13 cellular contexts compared by ENCODE assay signal in the genomic region with DNA sequence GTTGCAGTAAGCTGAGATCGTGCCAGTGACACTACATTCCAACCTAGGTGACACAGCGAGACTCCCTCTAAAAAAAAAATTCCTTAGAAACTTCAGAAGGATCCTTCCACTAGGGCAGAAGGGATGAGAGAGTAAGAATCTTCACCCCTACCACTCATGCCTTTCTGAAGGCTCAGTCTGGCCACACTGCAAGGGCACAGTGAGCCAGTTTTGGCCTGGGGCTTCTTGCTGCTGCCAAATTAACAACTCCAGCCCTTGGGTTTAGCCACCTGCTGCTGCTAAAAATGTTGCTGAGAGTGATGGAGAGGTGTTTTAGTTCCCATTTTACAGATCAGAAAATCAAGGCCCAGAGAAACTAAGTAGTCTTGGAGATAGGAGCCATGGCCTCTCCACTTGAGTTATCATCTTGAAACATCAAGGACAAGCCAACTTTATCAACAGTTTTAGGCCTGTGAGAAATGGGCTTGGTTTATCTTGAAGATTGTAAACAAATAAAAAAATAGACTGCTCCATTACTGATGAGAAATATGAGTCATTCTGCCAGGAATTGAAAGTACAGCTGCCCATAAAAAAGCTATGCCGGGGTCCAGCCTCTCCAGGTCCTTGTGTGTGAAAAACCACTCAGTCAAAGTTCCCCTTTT. TPM values are rescaled to one million over a fixed set of nuclear protein-coding genes. Genes with fewer than 3 reads are reported as not detected.
DNase-seq lines count a peak whose midpoint lies in the region; ATAC-seq, FAIRE-seq and TF ChIP-seq lines count a peak whose summit lies in the region.
"Had no signal": no experiment of that assay in that cellular context is flagged by ENCODE, and none has a peak within 500 bp of the region (broad histone marks: within the 10 kb centered on the region; RNA-seq: fewer than 3 reads in every experiment).

No MANE protein-coding gene starts in this region.

- ATAC-seq in stimulated activated effector memory CD8-positive, alpha-beta T cell treated with anti-CD3 and anti-CD28 coated beads, Interleukin-12 subunit alpha, Interleukin-12 subunit beta, amount 100 ng/mL, for 72 hours, result no peak
- ATAC-seq in GM21360 (IDR thresholded peaks at IDR 0.05; ENCODE audit: unreplicated experiment), result no peak
- no peak for ATAC-seq in GM21576 (IDR thresholded peaks at IDR 0.05; ENCODE audit: unreplicated experiment)

- H3K4me2 ChIP-seq in PC-9, result peak overlapping the region; percentile 14; the same call in 1 of the 2 replicates
- H3K4me2 ChIP-seq in endothelial cell of umbilical vein (ENCODE audit: insufficient read depth, low read length), result no peak overlapping the region

- peak overlapping the region; percentile 48; the same call in 1 of the 2 replicates for H3K27ac ChIP-seq in PC-9
- H3K27ac ChIP-seq in endothelial cell of umbilical vein (ENCODE audit: insufficient read depth, low read depth, low read length), result no peak overlapping the region

- peak overlapping the region; percentile 96 for H3K27ac Mint-ChIP-seq in activated naive CD4-positive, alpha-beta T cell treated with anti-CD3 and anti-CD28 coated beads, Interleukin-2, amount 50 U/mL, for 24 hours
- H3K27ac Mint-ChIP-seq in stimulated activated effector memory CD8-positive, alpha-beta T cell treated with anti-CD3 and anti-CD28 coated beads, Interleukin-12 subunit alpha, Interleukin-12 subunit beta, amount 100 ng/mL, for 72 hours, result peak overlapping the region; percentile 85
- H3K27ac Mint-ChIP-seq: type B pancreatic cell had no signal

- H3K4me1 Mint-ChIP-seq in activated naive CD4-positive, alpha-beta T cell treated with anti-CD3 and anti-CD28 coated beads, Interleukin-2, amount 50 U/mL, for 24 hours, result peaks cover 64% of the 10 kb centered on the region
- peaks cover 28% of the 10 kb centered on the region for H3K4me1 Mint-ChIP-seq in stimulated activated effector memory CD8-positive, alpha-beta T cell treated with anti-CD3 and anti-CD28 coated beads, Interleukin-12 subunit alpha, Interleukin-12 subunit beta, amount 100 ng/mL, for 72 hours

- H3K36me3 Mint-ChIP-seq in activated naive CD4-positive, alpha-beta T cell treated with anti-CD3 and anti-CD28 coated beads, Interleukin-2, amount 50 U/mL, for 24 hours, result no peaks in the 10 kb centered on the region
- peaks cover 11% of the 10 kb centered on the region for H3K36me3 Mint-ChIP-seq in stimulated activated effector memory CD8-positive, alpha-beta T cell treated with anti-CD3 and anti-CD28 coated beads, Interleukin-12 subunit alpha, Interleukin-12 subunit beta, amount 100 ng/mL, for 72 hours
- H3K36me3 Mint-ChIP-seq: type B pancreatic cell had no signal

- no peaks in the 10 kb centered on the region for H3K9me3 Mint-ChIP-seq in activated naive CD4-positive, alpha-beta T cell treated with anti-CD3 and anti-CD28 coated beads, Interleukin-2, amount 50 U/mL, for 24 hours
- no peaks in the 10 kb centered on the region for H3K9me3 Mint-ChIP-seq in stimulated activated effector memory CD8-positive, alpha-beta T cell treated with anti-CD3 and anti-CD28 coated beads, Interleukin-12 subunit alpha, Interleukin-12 subunit beta, amount 100 ng/mL, for 72 hours
- H3K9me3 Mint-ChIP-seq: type B pancreatic cell had no signal

- no peak for DNase-seq in activated naive CD4-positive, alpha-beta T cell treated with Interleukin-2 at 50 U/mL for 16 hours
- DNase-seq in PC-9 (peak; percentile 32 to 78), endothelial cell of umbilical vein (ENCODE audit: low read depth, low spot score) (peak; percentile 61), head of caudate nucleus (no peak)
- no peak for DNase-seq in stimulated activated effector memory CD8-positive, alpha-beta T cell treated with anti-CD3 and anti-CD28 coated beads, Interleukin-12 subunit alpha, Interleukin-12 subunit beta, amount 100 ng/mL, for 72 hours (ENCODE audit: low spot score in 2 of 2)
- DNase-seq: activated CD4-positive, CD25-positive, alpha-beta regulatory T cell; effector CD8-positive, alpha-beta T cell; mammary epithelial cell had no signal

- CTCF ChIA-PET in PC-9 (lab: Charles Lee) (interaction anchor here (0.7 kb wide), 1 partner anchor 10 kb away, joined by 3 read pairs; no protein-coding TSS in a partner anchor), endothelial cell of umbilical vein (lab: Charles Lee) (interaction anchor here (2.3 to 4.3 kb wide), 2 partner anchors 8 to 45 kb away, joined by 6 to 35 read pairs; a partner anchor contains a TSS)

- H2AFZ ChIP-seq in PC-9 (no peak overlapping the region), endothelial cell of umbilical vein (ENCODE audit: low read depth, low read length) (peak overlapping the region; percentile 36)

- dilution Hi-C loops in endothelial cell of umbilical vein (cut with MboI; ENCODE audit: extremely low pct_ligation_motif_present, low sequenced_read_pairs), result no loop called here

- no peak for TF ChIP-seq CTCF in PC-9 (conservative IDR thresholded peaks at IDR 0.05)
- TF ChIP-seq CTCF in endothelial cell of umbilical vein (IDR thresholded peaks at IDR 0.05; ENCODE audit: extremely low read depth in 1 of 2, insufficient read depth in 1 of 2, low read depth in 1 of 2, low read length in 2 of 2), result no peak

- intact Hi-C loops in PC-9 (cut with micrococcal nuclease; ENCODE audit: unreplicated experiment), result no loop called here
- intact Hi-C loops in endothelial cell of umbilical vein (cut with micrococcal nuclease), result no loop called here
- intact Hi-C loops in head of caudate nucleus (cut with DNase I), result no loop called here

- POLR2A ChIA-PET in PC-9 (lab: Charles Lee; ENCODE audit: unreplicated experiment) (interaction anchor here (0.6 kb wide), 1 partner anchor 51 kb away, joined by 3 read pairs; no protein-coding TSS in a partner anchor), endothelial cell of umbilical vein (lab: Charles Lee) (no interaction called here)

- H3F3A ChIP-seq in PC-9 (ENCODE audit: insufficient read depth, low read depth), result peaks cover 5% of the 10 kb centered on the region

- H3K9ac ChIP-seq in endothelial cell of umbilical vein (replicated peaks; ENCODE audit: extremely low read depth, insufficient read depth, low read length), result no peak overlapping the region

- H3K9me2 ChIP-seq in PC-9 (ENCODE audit: insufficient read depth), result no peaks in the 10 kb centered on the region

- no peaks in the 10 kb centered on the region for H3K9me1 ChIP-seq in endothelial cell of umbilical vein (replicated peaks; ENCODE audit: control insufficient read depth, extremely low read depth, insufficient read depth, low read length)

- H3K79me2 ChIP-seq in PC-9 (ENCODE audit: low read depth) (no peaks in the 10 kb centered on the region), endothelial cell of umbilical vein (ENCODE audit: control insufficient read depth, insufficient read depth, low read length) (no peaks in the 10 kb centered on the region)

- no peaks in the 10 kb centered on the region for H3K9me3 ChIP-seq in PC-9 (ENCODE audit: insufficient read depth, low read depth)
- H3K9me3 ChIP-seq in endothelial cell of umbilical vein (replicated peaks; ENCODE audit: control insufficient read depth, insufficient read depth, low read length), result no peaks in the 10 kb centered on the region
- H3K9me3 ChIP-seq: HAP-1 had no signal

- peaks cover 43% of the 10 kb centered on the region for H3K4me1 ChIP-seq in PC-9 (replicated peaks; ENCODE audit: insufficient read depth)
- peaks cover 7% of the 10 kb centered on the region for H3K4me1 ChIP-seq in endothelial cell of umbilical vein (ENCODE audit: control insufficient read depth, extremely low read depth, insufficient read depth, low read length)

- H4K20me1 ChIP-seq in PC-9 (ENCODE audit: insufficient read depth) (no peaks in the 10 kb centered on the region), endothelial cell of umbilical vein (replicated peaks; ENCODE audit: control insufficient read depth, extremely low read depth, insufficient read depth, low read length) (no peaks in the 10 kb centered on the region)

- H3K4me3 ChIP-seq in PC-9 (no peak overlapping the region), endothelial cell of umbilical vein (replicated peaks in 1 of 3; ENCODE audit: insufficient read depth in 1 of 3, low read depth in 1 of 3, low read length in 3 of 3) (no peak overlapping the region)
- H3K4me3 ChIP-seq: HAP-1 had no signal

- H3K36me3 ChIP-seq in PC-9 (ENCODE audit: low read depth), result no peaks in the 10 kb centered on the region
- no peaks in the 10 kb centered on the region for H3K36me3 ChIP-seq in endothelial cell of umbilical vein (ENCODE audit: control insufficient read depth in 2 of 2, extremely low read depth in 1 of 2, insufficient read depth in 2 of 2, low read length in 2 of 2)
- H3K36me3 ChIP-seq: HAP-1 had no signal

- peak overlapping the region; percentile 66 for H3K4me3 Mint-ChIP-seq in activated naive CD4-positive, alpha-beta T cell treated with anti-CD3 and anti-CD28 coated beads, Interleukin-2, amount 50 U/mL, for 24 hours
- peak overlapping the region; percentile 35 for H3K4me3 Mint-ChIP-seq in stimulated activated effector memory CD8-positive, alpha-beta T cell treated with anti-CD3 and anti-CD28 coated beads, Interleukin-12 subunit alpha, Interleukin-12 subunit beta, amount 100 ng/mL, for 72 hours
- H3K4me3 Mint-ChIP-seq: type B pancreatic cell had no signal

- FAIRE-seq in endothelial cell of umbilical vein (lab: Jason Lieb, UNC), result peak; percentile 12

- no peaks in the 10 kb centered on the region for H3K27me3 Mint-ChIP-seq in activated naive CD4-positive, alpha-beta T cell treated with anti-CD3 and anti-CD28 coated beads, Interleukin-2, amount 50 U/mL, for 24 hours

- H3K27me3 ChIP-seq in PC-9 (ENCODE audit: insufficient read depth, low read depth) (no peaks in the 10 kb centered on the region), endothelial cell of umbilical vein (ENCODE audit: control insufficient read depth in 2 of 2, insufficient read depth in 2 of 2, low read length in 2 of 2) (no peaks in the 10 kb centered on the region)

- no peak for TF ChIP-seq POLR2A in endothelial cell of umbilical vein (IDR thresholded peaks at IDR 0.05; ENCODE audit: low read depth, low read length)

- BruUV-seq in PC-9 (replicated peaks; lab: Mats Ljungman, UMichigan) (no TSS peak), endothelial cell of umbilical vein (replicated peaks; lab: Mats Ljungman, UMichigan) (no TSS peak)

RNA-seq across cellular contexts. Expression of a gene that starts 31.9 kb away (rescaled TPM):
- total RNA-seq in PC-9 (2021) (42.4 and 48.2 TPM in 2 replicates), endothelial cell of umbilical vein (5.8 and 8.8 TPM in 2 replicates)
- polyA plus RNA-seq in endothelial cell of umbilical vein, result 3.5 and 5.3 TPM in 2 replicates
- 4.4 and 9.6 TPM in 2 replicates for polyA plus RNA-seq in endothelial cell of umbilical vein (2011; cell fraction: cytosol; rRNA removed)
- 17.3 and 17.7 TPM in 2 replicates for polyA plus RNA-seq in endothelial cell of umbilical vein (2011; cell fraction: nucleus; rRNA removed)
- 7.0 and 9.0 TPM in 2 replicates for polyA plus RNA-seq in endothelial cell of umbilical vein (2012)
- polyA minus RNA-seq in endothelial cell of umbilical vein, result 1.6 and 4.6 TPM in 2 replicates
- 10.7 TPM for polyA minus RNA-seq in endothelial cell of umbilical vein (2011; cell fraction: cytosol; rRNA and poly(A)+ RNA removed)
- polyA minus RNA-seq in endothelial cell of umbilical vein (2011; cell fraction: nucleus; rRNA and poly(A)+ RNA removed), result 3.8 and 4.2 TPM in 2 replicates

RNA-seq across cellular contexts. Expression of a gene that starts 45.5 kb away (rescaled TPM):
- 15.2 and 16.9 TPM in 2 replicates for total RNA-seq in PC-9 (2021)
- 31.1 and 37.6 TPM in 2 replicates for total RNA-seq in endothelial cell of umbilical vein
- 15.7 and 16.4 TPM in 2 replicates for polyA plus RNA-seq in endothelial cell of umbilical vein
- 12.2 and 15.1 TPM in 2 replicates for polyA plus RNA-seq in endothelial cell of umbilical vein (2011; cell fraction: cytosol; rRNA removed)
- 37.5 and 37.8 TPM in 2 replicates for polyA plus RNA-seq in endothelial cell of umbilical vein (2011; cell fraction: nucleus; rRNA removed)
- 13.6 and 15.2 TPM in 2 replicates for polyA plus RNA-seq in endothelial cell of umbilical vein (2012)
- polyA minus RNA-seq in endothelial cell of umbilical vein, result 41.1 and 46.4 TPM in 2 replicates
- 2.8 TPM for polyA minus RNA-seq in endothelial cell of umbilical vein (2011; cell fraction: cytosol; rRNA and poly(A)+ RNA removed)
- 26.4 and 37.2 TPM in 2 replicates for polyA minus RNA-seq in endothelial cell of umbilical vein (2011; cell fraction: nucleus; rRNA and poly(A)+ RNA removed)

Comparison
In these comparisons a context has a peak if more than half of its experiments do, and no peak if none do; other contexts are left out.
1. DNase-seq: peak in PC-9 (2 of 2) and endothelial cell of umbilical vein (single experiment); none in activated naive CD4-positive, alpha-beta T cell treated with Interleukin-2 at 50 U/mL for 16 hours (single experiment), stimulated activated effector memory CD8-positive, alpha-beta T cell treated with anti-CD3 and anti-CD28 coated beads, Interleukin-12 subunit alpha, Interleukin-12 subunit beta, amount 100 ng/mL, for 72 hours (0 of 2) and head of caudate nucleus (0 of 42).